In the genomic region with DNA sequence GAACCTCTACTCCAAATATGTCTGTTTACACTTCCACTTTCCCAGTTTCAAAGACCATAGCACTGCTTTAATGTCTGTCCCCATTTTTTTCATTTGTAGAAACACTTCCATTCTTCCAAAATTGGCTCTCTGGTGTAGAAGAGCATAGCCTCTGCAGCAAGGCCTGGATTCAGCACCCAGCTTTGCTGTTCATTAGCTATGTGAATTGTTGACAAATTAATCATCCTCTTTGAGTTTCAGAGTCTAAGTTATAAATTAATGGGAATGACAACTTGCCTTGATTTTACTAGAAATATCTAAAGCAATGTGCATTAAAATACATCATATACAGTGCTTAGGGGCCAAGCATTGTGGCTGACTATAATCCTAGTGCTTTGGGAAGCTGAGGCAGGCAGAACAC, we compare ENCODE assay signal across 28 cellular contexts. TPM values are rescaled to one million over a fixed set of nuclear protein-coding genes. Genes with fewer than 3 reads are reported as not detected.
"Had no signal": no experiment of that assay in that cellular context is flagged by ENCODE, and none has a peak within 500 bp of the region (broad histone marks: within the 10 kb centered on the region; RNA-seq: fewer than 3 reads in every experiment).

No MANE protein-coding gene starts in this region.

- H3K36me3 Mint-ChIP-seq: naive B cell had no signal

- ATAC-seq: esophagus mucosa, gastrocnemius medialis, heart right ventricle, left cardiac atrium, left lung, left ventricle myocardium superior, lower lobe of right lung, mucosa of descending colon had no signal

- H3K27ac Mint-ChIP-seq: mesothelial cell of epicardium, naive B cell had no signal

- H3K4me1 Mint-ChIP-seq: naive B cell had no signal

- H3K9me3 Mint-ChIP-seq: mesothelial cell of epicardium had no signal

- DNase-seq: dermis blood vessel endothelial cell; dorsolateral prefrontal cortex; effector CD4-positive, alpha-beta T cell; effector memory CD4-positive, alpha-beta T cell; erythroblast; esophagus squamous epithelium; foreskin fibroblast; foreskin melanocyte; gastrocnemius medialis; glutamatergic neuron; head of caudate nucleus; heart right ventricle; hippocampal formation; left cardiac atrium; left lung; left ventricle myocardium superior; lower lobe of right lung; mesenchymal stem cell; mucosa of descending colon; naive B cell had no signal

- H3K27me3 Mint-ChIP-seq: naive B cell had no signal

- H3K4me3 Mint-ChIP-seq: mesothelial cell of epicardium, naive B cell had no signal

RNA-seq across cellular contexts. Expression of a gene that starts 22.4 kb away (rescaled TPM):
- total RNA-seq: dermis blood vessel endothelial cell, endothelial cell of umbilical vein, esophagus mucosa, esophagus squamous epithelium, gastrocnemius medialis, glomerular endothelial cell, heart right ventricle, kidney epithelial cell, left cardiac atrium, left lung, left ventricle myocardium superior, lower lobe of right lung, lung microvascular endothelial cell, mesenteric fat pad, myocyte had no signal
